In genomic region chr6:160036790-160037206, GRCh38 we compare ENCODE assay signal across 14 cellular contexts.
A peak's percentile ranks its signal among the peaks of the same experiment; 100 is the strongest.
DNase-seq lines count a peak whose midpoint lies in the region; ATAC-seq and TF ChIP-seq lines count a peak whose summit lies in the region.
"Had no signal": no experiment of that assay in that cellular context is flagged by ENCODE, and none has a peak within 500 bp of the region (broad histone marks: within the 10 kb centered on the region; RNA-seq: fewer than 3 reads in every experiment).

No MANE protein-coding gene starts in this region.

- intact Hi-C loops in natural killer cell (cut with micrococcal nuclease): no loop called here

- no peaks in the 10 kb centered on the region for H3K27me3 Mint-ChIP-seq in natural killer cell (ENCODE audit: low read depth in 2 of 2)

- no peak overlapping the region for H3K4me3 ChIP-seq in esophagus (ENCODE audit: low read depth in 1 of 2, low read length in 2 of 2)
- H3K4me3 ChIP-seq: BLaER1 treated with 17β-estradiol and CSF1 and Interleukin-3, amounts not matched to agents 10 nM and 100 nM; mucosa of descending colon had no signal

- WGBS in esophagus, 2 donors: 31 to 48% methylated on average over 4 of the region's 4 CpGs

- no peak for TF ChIP-seq CTCF in natural killer cell (IDR thresholded peaks at IDR 0.05)

- peak overlapping the region; percentile 27 to 53 for H3K27ac Mint-ChIP-seq in natural killer cell
- H3K27ac Mint-ChIP-seq: WTC11 had no signal

- DNase-seq in AG08396 (ENCODE audit: low spot score) (peak; percentile 69), RPMI7951 (ENCODE audit: low read depth) (peak; percentile 68), natural killer cell (no peak), D341Med (ENCODE audit: low spot score) (no peak), ureter (ENCODE audit: low spot score) (no peak)
- no peak for DNase-seq in stimulated activated CD4-positive, alpha-beta T cell treated with anti-CD3 and anti-CD28 coated beads, Interleukin-2, amount 100 ng/mL, for 24 hours
- DNase-seq: activated naive CD4-positive, alpha-beta T cell treated with anti-CD3 and anti-CD28 coated beads, Interleukin-2, amount 50 U/mL, for 16 hours; MM.1S; mucosa of descending colon; stimulated activated CD4-positive, alpha-beta T cell treated with anti-CD3 and anti-CD28 coated beads, Interleukin-1b, Interleukin-23, amount 100 ng/mL, for 48 hours had no signal

- ATAC-seq in natural killer cell (no peak), HG03469 (IDR thresholded peaks at IDR 0.05; ENCODE audit: unreplicated experiment) (no peak)
- ATAC-seq: mucosa of descending colon, WTC11 had no signal

- no peak overlapping the region for H3K4me3 Mint-ChIP-seq in natural killer cell
- H3K4me3 Mint-ChIP-seq: WTC11 had no signal

- H3K27me3 ChIP-seq in esophagus (ENCODE audit: control insufficient read depth in 1 of 2, insufficient read depth in 2 of 2, low read length in 2 of 2): no peaks in the 10 kb centered on the region
- H3K27me3 ChIP-seq: BLaER1 treated with 17β-estradiol and CSF1 and Interleukin-3, amounts not matched to agents 10 nM and 100 nM had no signal

- H3K4me1 ChIP-seq in esophagus (ENCODE audit: control insufficient read depth in 2 of 2, insufficient read depth in 2 of 2, low read length in 1 of 2): peaks cover 5 to 16% of the 10 kb centered on the region in 2 donors
- H3K4me1 ChIP-seq: BLaER1 treated with 17β-estradiol and CSF1 and Interleukin-3, amounts not matched to agents 10 nM and 100 nM had no signal

- peaks cover 19 to 25% of the 10 kb centered on the region in 2 donors for H3K36me3 ChIP-seq in esophagus (ENCODE audit: control insufficient read depth in 2 of 2, insufficient read depth in 2 of 2, low read length in 1 of 2)

- peaks cover 25% of the 10 kb centered on the region for H3K36me3 Mint-ChIP-seq in natural killer cell

- no peaks in the 10 kb centered on the region for H3K9me3 Mint-ChIP-seq in natural killer cell
- H3K9me3 Mint-ChIP-seq: WTC11 had no signal

- H3K9me3 ChIP-seq in esophagus (ENCODE audit: control insufficient read depth in 2 of 2, insufficient read depth in 1 of 2, low read depth in 1 of 2, low read length in 1 of 2): no peaks in the 10 kb centered on the region
- H3K9me3 ChIP-seq: BLaER1 treated with 17β-estradiol and CSF1 and Interleukin-3, amounts not matched to agents 10 nM and 100 nM; mucosa of descending colon had no signal

- H3K4me1 Mint-ChIP-seq in natural killer cell: peaks cover 28% of the 10 kb centered on the region in 2 donors
- H3K4me1 Mint-ChIP-seq: WTC11 had no signal

- peak overlapping the region; percentile 73 to 93 for H3K27ac ChIP-seq in esophagus (ENCODE audit: low read depth in 2 of 2, low read length in 1 of 2)
- H3K27ac ChIP-seq: BLaER1 treated with 17β-estradiol and CSF1 and Interleukin-3, amounts not matched to agents 10 nM and 100 nM had no signal

Comparison
In these comparisons a context has a peak if more than half of its experiments do, and no peak if none do; other contexts are left out.
1. DNase-seq: peak in AG08396 (single experiment) and RPMI7951 (single experiment); none in natural killer cell (single experiment), D341Med (single experiment), stimulated activated CD4-positive, alpha-beta T cell treated with anti-CD3 and anti-CD28 coated beads, Interleukin-2, amount 100 ng/mL, for 24 hours (0 of 2) and ureter (single experiment).